14 cellular contexts compared by ENCODE assay signal in the genomic region with DNA sequence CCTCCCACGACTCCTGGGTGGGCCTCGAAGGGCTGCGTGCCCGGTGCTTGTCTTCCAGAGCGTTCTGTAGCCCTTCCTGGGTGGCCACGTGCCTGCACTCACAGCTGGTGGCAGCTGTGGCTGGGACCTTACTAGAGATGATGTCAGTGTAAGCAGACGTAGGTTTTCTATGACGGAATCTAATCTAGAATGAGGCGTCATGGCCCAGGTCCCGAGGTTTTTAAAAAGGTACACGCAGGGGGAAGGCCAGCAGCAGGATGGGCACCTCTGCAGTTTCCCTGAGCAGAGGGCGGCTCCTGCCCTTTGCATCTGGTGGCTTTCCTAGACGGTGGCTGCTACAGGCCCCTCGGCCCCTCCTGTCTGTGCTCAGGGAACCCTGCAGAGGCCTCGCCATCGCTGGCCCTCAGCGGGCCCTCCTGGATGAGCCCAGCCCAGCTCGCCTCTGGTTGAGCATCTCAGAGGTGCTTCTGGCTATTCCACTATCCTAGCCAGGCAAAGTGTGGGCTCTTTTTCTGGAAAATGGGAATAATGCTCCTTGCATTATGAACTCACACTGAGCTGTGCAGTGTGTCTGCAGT.
"Had no signal": no experiment of that assay in that cellular context is flagged by ENCODE, and none has a peak within 500 bp of the region (broad histone marks: within the 10 kb centered on the region; RNA-seq: fewer than 3 reads in every experiment).

No MANE protein-coding gene starts in this region.

- H3K9me3 Mint-ChIP-seq: activated CD4-positive, alpha-beta T cell treated with anti-CD3 and anti-CD28 coated beads, Interleukin-2, amount 10 ng/mL, durations not matched to agents 24 days and 14 days; activated naive CD4-positive, alpha-beta T cell treated with anti-CD3 and anti-CD28 coated beads, Interleukin-2, amount 50 U/mL, for 72 hours; activated T-cell treated with anti-CD3 and anti-CD28 coated beads, Interleukin-2, amount 50 U/mL, for 72 hours had no signal

- H3K4me3 Mint-ChIP-seq: activated CD4-positive, alpha-beta T cell treated with anti-CD3 and anti-CD28 coated beads, Interleukin-2, amount 10 ng/mL, durations not matched to agents 24 days and 14 days; activated T-cell treated with anti-CD3 and anti-CD28 coated beads, Interleukin-2, amount 50 U/mL, for 72 hours; naive B cell had no signal

- DNase-seq: activated CD4-positive, alpha-beta T cell treated with anti-CD3 and anti-CD28 coated beads, Interleukin-2, amount 10 ng/mL, durations not matched to agents 24 days and 14 days; activated CD4-positive, CD25-positive, alpha-beta regulatory T cell; activated CD8-positive, alpha-beta memory T cell treated with anti-CD3 and anti-CD28 coated beads, Interleukin-2, amount 50 U/mL, for 48 hours; activated gamma-delta T cell; activated T-cell treated with anti-CD3 and anti-CD28 coated beads, Interleukin-2, amount 50 U/mL, for 72 hours; naive B cell; retina; small intestine; stimulated activated naive CD8-positive, alpha-beta T cell treated with anti-CD3 and anti-CD28 coated beads, Interleukin-15, Interleukin-2, amounts not matched to agents 100 U/mL and 50 U/mL, for 24 hours; SW 1271; upper lobe of right lung had no signal

- H3K36me3 Mint-ChIP-seq: activated naive CD4-positive, alpha-beta T cell treated with anti-CD3 and anti-CD28 coated beads, Interleukin-2, amount 50 U/mL, for 72 hours had no signal

- ATAC-seq: activated naive CD4-positive, alpha-beta T cell treated with anti-CD3 and anti-CD28 coated beads, Interleukin-2, amount 50 U/mL, for 72 hours; activated T-cell treated with anti-CD3 and anti-CD28 coated beads, Interleukin-2, amount 50 U/mL, for 72 hours; stimulated activated naive CD8-positive, alpha-beta T cell treated with anti-CD3 and anti-CD28 coated beads, Interleukin-15, Interleukin-2, amounts not matched to agents 100 U/mL and 50 U/mL, for 24 hours had no signal

- H3K9me3 ChIP-seq: suprapubic skin, upper lobe of right lung had no signal

- H3K27ac ChIP-seq: suprapubic skin, upper lobe of right lung had no signal

- H3K27me3 ChIP-seq: upper lobe of right lung had no signal

- H3K4me3 ChIP-seq: lung, suprapubic skin, upper lobe of right lung had no signal

- H3K4me1 ChIP-seq: upper lobe of right lung had no signal

- H3K36me3 ChIP-seq: suprapubic skin, upper lobe of right lung had no signal

- H3K27ac Mint-ChIP-seq: activated CD4-positive, alpha-beta T cell treated with anti-CD3 and anti-CD28 coated beads, Interleukin-2, amount 10 ng/mL, durations not matched to agents 24 days and 14 days; activated naive CD4-positive, alpha-beta T cell treated with anti-CD3 and anti-CD28 coated beads, Interleukin-2, amount 50 U/mL, for 72 hours; activated T-cell treated with anti-CD3 and anti-CD28 coated beads, Interleukin-2, amount 50 U/mL, for 72 hours; naive B cell had no signal
